ENCODE assay signal across 1 cellular context in genomic region chr13:100817897-100818296, GRCh38.
TF ChIP-seq lines count a peak whose summit lies in the region.

No MANE protein-coding gene starts in this region.

TF ChIP-seq in K562, 482 proteins besides CTCF, POLR2A, EP300 and RAD21 (continued from another document):
- TF ChIP-seq PREB (CRISPR knock-in tag; IDR thresholded peaks at IDR 0.05) (no peak), CBFA2T2 (conservative IDR thresholded peaks at IDR 0.05) (0 out of 2 replicates have a peak, but pooled peaks have one; percentile 15), FOXP4 (CRISPR knock-in tag; IDR thresholded peaks at IDR 0.05; ENCODE audit: borderline replicate concordance) (no peak), BACH1 (tag; IDR thresholded peaks at IDR 0.05) (no peak), MCM7 (IDR thresholded peaks at IDR 0.05) (no peak), RREB1 (CRISPR knock-in tag; IDR thresholded peaks at IDR 0.05) (no peak), OTX1 (CRISPR knock-in tag; IDR thresholded peaks at IDR 0.05) (no peak), ZNF217 (CRISPR knock-in tag; IDR thresholded peaks at IDR 0.05) (no peak), SAFB (IDR thresholded peaks at IDR 0.05; ENCODE audit: borderline replicate concordance, low read depth, low read length) (no peak), MED1 (CRISPR knock-in tag; IDR thresholded peaks at IDR 0.05; ENCODE audit: borderline replicate concordance) (no peak), FOXJ2 (tag; IDR thresholded peaks at IDR 0.05) (no peak), VEZF1 (CRISPR knock-in tag; IDR thresholded peaks at IDR 0.05) (no peak), BDP1 (IDR thresholded peaks at IDR 0.05; ENCODE audit: insufficient read depth, insufficient read length) (no peak), ARID2 (IDR thresholded peaks at IDR 0.05) (no peak), XRCC3 (IDR thresholded peaks at IDR 0.05) (no peak), PBX2 (CRISPR knock-in tag; IDR thresholded peaks at IDR 0.05; ENCODE audit: low read depth) (no peak), PBX2 (tag; conservative IDR thresholded peaks at IDR 0.05; ENCODE audit: low read depth) (peak; percentile 78), CXXC5 (CRISPR knock-in tag; IDR thresholded peaks at IDR 0.05) (no peak), SREBF2 (CRISPR knock-in tag; IDR thresholded peaks at IDR 0.05) (no peak), THRB (CRISPR knock-in tag; conservative IDR thresholded peaks at IDR 0.05) (no peak), ZNF699 (CRISPR knock-in tag; IDR thresholded peaks at IDR 0.05; ENCODE audit: insufficient replicate concordance) (no peak), ZBTB8A (IDR thresholded peaks at IDR 0.05; ENCODE audit: partially characterized antibody) (no peak), IRF2 (CRISPR knock-in tag; IDR thresholded peaks at IDR 0.05) (no peak), ZNF518B (CRISPR knock-in tag; IDR thresholded peaks at IDR 0.05) (no peak), ZNF133 (CRISPR knock-in tag; IDR thresholded peaks at IDR 0.05) (no peak), PKNOX1 (IDR thresholded peaks at IDR 0.05) (peak; percentile 52), ATF4 (CRISPR knock-in tag; IDR thresholded peaks at IDR 0.05) (no peak), ZNF143 (CRISPR knock-in tag; IDR thresholded peaks at IDR 0.05) (no peak), RBM39 (optimal IDR thresholded peaks at IDR 0.05; ENCODE audit: low read depth, low read length) (no peak), PTTG1 (tag; IDR thresholded peaks at IDR 0.05; ENCODE audit: low read depth) (no peak)
